15 cellular contexts compared by ENCODE assay signal in the genomic region with DNA sequence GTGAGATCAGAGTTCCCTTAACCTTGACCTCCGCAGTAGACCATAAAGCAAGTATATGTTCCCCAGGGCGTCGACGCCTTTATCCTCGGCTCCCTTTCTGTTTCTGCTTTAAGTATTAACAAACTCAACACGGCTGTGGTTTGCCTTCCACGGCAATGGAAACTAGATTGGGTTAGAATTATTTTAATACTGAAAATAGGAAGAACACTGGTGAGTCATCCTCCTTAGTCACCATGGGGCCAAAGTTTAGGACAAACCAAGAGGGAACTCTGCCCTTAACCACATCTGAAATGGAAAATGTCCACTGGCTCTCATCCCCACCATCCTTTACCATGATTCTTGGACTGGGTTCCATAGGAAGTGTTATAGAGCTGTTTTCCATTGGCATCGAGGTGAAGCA.
DNase-seq lines count a peak whose midpoint lies in the region; ATAC-seq and TF ChIP-seq lines count a peak whose summit lies in the region.
"Had no signal": no experiment of that assay in that cellular context is flagged by ENCODE, and none has a peak within 500 bp of the region (broad histone marks: within the 10 kb centered on the region; RNA-seq: fewer than 3 reads in every experiment).

No MANE protein-coding gene starts in this region.

- H3K36me3 ChIP-seq in GM23248 (ENCODE audit: low read depth) (no peaks in the 10 kb centered on the region), Peyer's patch (no peaks in the 10 kb centered on the region)

- H3K27me3 ChIP-seq in GM23248 (replicated peaks; ENCODE audit: insufficient read depth) = no peaks in the 10 kb centered on the region
- H3K27me3 ChIP-seq in Peyer's patch = no peaks in the 10 kb centered on the region
- H3K27me3 ChIP-seq: body of pancreas had no signal

- no peaks in the 10 kb centered on the region for H3K9me2 ChIP-seq in GM23248 (ENCODE audit: insufficient read depth)

- peak overlapping the region; percentile 17 for H3K4me2 ChIP-seq in GM23248 (ENCODE audit: unreplicated experiment)

- H3K79me2 ChIP-seq in GM23248 (ENCODE audit: insufficient read depth) = no peaks in the 10 kb centered on the region

- H3K4me1 ChIP-seq in GM23248 (ENCODE audit: insufficient read depth) = peaks cover 58% of the 10 kb centered on the region
- H3K4me1 ChIP-seq in Peyer's patch = peaks cover 0 to 4% (median 0%) of the 10 kb centered on the region in 4 donors
- H3K4me1 ChIP-seq: body of pancreas had no signal

- no peak overlapping the region for H3K9ac ChIP-seq in GM23248

- in situ Hi-C loops in GM23248 (cut with MboI) = no loop called here

- H2AFZ ChIP-seq in GM23248 = no peak overlapping the region

- WGBS in GM23248 (ENCODE audit: low coverage in 1 of 2, low lambda C conversion rate in 2 of 2, missing lambda C conversion rate in 2 of 2), 2 experiments = 50 to 57% methylated on average over 8 of the region's 8 CpGs

- DNase-seq in GM23248 (peak; percentile 81), NOMO-1 (lab: John Stamatoyannopoulos, UW; ENCODE audit: unreplicated experiment in 2 of 2) (peak; percentile 67 to 95), dermis blood vessel endothelial cell (peak; percentile 11), renal cortical epithelial cell (ENCODE audit: low read depth) (peak; percentile 54), Peyer's patch (no peak)
- DNase-seq: activated T-cell treated with anti-CD3 and anti-CD28 coated beads for 4 hours, COR-L47, natural killer cell, NCI-H1417, NCI-H524 treated with DMSO at 0.1 percent for 48 hours, right cardiac atrium had no signal

- H4K20me1 ChIP-seq in GM23248 (ENCODE audit: insufficient read depth) = no peaks in the 10 kb centered on the region

- H3K27ac ChIP-seq in GM23248 (0 out of 2 replicates have a peak overlapping the region, but pooled peaks have one; percentile 6), Peyer's patch (no peak overlapping the region)
- H3K27ac ChIP-seq: body of pancreas had no signal

- TF ChIP-seq POLR2A in Peyer's patch (IDR thresholded peaks at IDR 0.05) = no peak

- H3K9me3 ChIP-seq in GM23248 (ENCODE audit: low read depth) (no peaks in the 10 kb centered on the region), Peyer's patch (no peaks in the 10 kb centered on the region)
- H3K9me3 ChIP-seq: body of pancreas had no signal

- TF ChIP-seq CTCF in Peyer's patch (IDR thresholded peaks at IDR 0.05) = no peak

- H3K4me3 ChIP-seq in GM23248 = no peak overlapping the region
- H3K4me3 ChIP-seq in Peyer's patch = no peak overlapping the region
- H3K4me3 ChIP-seq: body of pancreas had no signal

- no peak for ATAC-seq in GM18511 (IDR thresholded peaks at IDR 0.05; ENCODE audit: unreplicated experiment)
- no peak for ATAC-seq in HG03039 (IDR thresholded peaks at IDR 0.05; ENCODE audit: unreplicated experiment)
- ATAC-seq: activated CD4-positive, CD25-positive, alpha-beta regulatory T cell treated with anti-CD3 and anti-CD28 coated beads, Interleukin-2, amount 50 U/mL, for 24 hours; body of pancreas; natural killer cell had no signal

- H3F3A ChIP-seq in GM23248 (ENCODE audit: insufficient read depth) = peaks cover 55% of the 10 kb centered on the region

Comparison
In these comparisons a context has a peak if more than half of its experiments do, and no peak if none do; other contexts are left out.
1. DNase-seq: peak in GM23248 (single experiment), NOMO-1 (2 of 2), dermis blood vessel endothelial cell (single experiment) and renal cortical epithelial cell (single experiment); none in Peyer's patch (0 of 3).